1 cellular context compared by ENCODE assay signal in the genomic region with DNA sequence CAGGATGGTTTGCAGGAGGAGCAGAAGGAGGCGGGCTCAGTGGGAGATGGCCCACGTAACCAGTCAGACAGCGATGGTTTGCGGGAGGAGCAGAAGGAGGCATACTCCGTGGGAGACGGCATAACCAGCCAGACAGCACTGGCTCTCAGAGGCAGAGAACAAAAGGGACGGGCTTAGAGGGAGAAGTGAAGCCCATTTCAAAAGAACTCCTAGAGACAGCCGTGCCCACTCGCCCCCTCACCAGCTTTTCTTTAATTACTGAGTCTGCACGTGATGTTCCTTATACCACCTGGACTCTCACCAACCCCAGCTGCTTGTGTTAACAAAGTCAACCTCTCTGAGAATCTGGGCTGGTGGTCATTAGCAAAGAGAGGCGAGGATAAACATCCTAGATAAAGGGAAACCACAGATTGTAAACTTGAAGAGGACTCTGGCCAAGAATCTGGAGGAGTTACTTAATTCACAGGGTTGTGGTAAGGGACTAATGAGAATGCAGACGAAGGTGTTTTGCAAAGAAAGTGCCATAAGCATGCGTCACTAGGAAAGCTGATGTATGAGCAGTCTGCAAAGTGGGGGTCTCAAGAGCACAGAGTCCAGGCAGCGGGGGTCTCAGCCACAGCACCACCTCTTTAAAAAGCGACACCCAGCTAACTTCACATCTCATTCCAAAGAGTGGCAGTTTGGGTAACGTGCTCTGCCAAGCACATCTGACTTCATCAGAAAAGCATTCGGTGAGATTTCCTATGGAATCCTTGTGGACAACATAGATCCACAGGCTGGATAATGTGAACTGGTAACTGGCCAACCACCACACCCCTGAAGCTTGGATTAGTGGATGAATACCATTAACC.
TF ChIP-seq lines count a peak whose summit lies in the region.

No MANE protein-coding gene starts in this region.

TF ChIP-seq in Ishikawa, 13 proteins besides CTCF, POLR2A, EP300 and RAD21 (continued from another document):
- TF ChIP-seq, protein P1, sequence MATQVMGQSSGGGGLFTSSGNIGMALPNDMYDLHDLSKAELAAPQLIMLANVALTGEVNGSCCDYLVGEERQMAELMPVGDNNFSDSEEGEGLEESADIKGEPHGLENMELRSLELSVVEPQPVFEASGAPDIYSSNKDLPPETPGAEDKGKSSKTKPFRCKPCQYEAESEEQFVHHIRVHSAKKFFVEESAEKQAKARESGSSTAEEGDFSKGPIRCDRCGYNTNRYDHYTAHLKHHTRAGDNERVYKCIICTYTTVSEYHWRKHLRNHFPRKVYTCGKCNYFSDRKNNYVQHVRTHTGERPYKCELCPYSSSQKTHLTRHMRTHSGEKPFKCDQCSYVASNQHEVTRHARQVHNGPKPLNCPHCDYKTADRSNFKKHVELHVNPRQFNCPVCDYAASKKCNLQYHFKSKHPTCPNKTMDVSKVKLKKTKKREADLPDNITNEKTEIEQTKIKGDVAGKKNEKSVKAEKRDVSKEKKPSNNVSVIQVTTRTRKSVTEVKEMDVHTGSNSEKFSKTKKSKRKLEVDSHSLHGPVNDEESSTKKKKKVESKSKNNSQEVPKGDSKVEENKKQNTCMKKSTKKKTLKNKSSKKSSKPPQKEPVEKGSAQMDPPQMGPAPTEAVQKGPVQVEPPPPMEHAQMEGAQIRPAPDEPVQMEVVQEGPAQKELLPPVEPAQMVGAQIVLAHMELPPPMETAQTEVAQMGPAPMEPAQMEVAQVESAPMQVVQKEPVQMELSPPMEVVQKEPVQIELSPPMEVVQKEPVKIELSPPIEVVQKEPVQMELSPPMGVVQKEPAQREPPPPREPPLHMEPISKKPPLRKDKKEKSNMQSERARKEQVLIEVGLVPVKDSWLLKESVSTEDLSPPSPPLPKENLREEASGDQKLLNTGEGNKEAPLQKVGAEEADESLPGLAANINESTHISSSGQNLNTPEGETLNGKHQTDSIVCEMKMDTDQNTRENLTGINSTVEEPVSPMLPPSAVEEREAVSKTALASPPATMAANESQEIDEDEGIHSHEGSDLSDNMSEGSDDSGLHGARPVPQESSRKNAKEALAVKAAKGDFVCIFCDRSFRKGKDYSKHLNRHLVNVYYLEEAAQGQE (IDR thresholded peaks at IDR 0.05; ENCODE audit: low read depth): no peak
